In the genomic region with DNA sequence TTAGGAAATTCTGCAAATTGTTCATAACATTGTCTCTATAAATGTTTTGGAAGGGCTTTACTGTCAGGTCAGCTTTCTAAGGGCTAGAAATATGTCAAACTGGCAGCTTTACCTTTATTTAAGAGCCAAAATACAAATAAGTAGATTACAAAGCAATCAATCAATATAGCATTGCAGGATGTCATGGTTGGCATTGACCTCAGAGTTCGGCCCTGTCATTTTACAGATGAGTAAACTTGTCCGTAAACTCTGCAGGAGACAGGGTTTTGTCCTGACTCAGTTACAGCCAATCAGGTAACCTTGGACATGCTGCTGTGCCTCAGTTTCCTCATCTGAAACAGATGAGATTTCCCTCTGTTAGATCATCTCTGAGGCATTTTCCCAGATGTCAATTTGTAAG, we compare ENCODE assay signal across 9 cellular contexts. TPM values are rescaled to one million over a fixed set of nuclear protein-coding genes. Genes with fewer than 3 reads are reported as not detected.
"Had no signal": no experiment of that assay in that cellular context is flagged by ENCODE, and none has a peak within 500 bp of the region (broad histone marks: within the 10 kb centered on the region; RNA-seq: fewer than 3 reads in every experiment).

No MANE protein-coding gene starts in this region.

- H3K9me3 Mint-ChIP-seq: HFFc6 had no signal

- H3K4me3 ChIP-seq: GM23248, HAP-1 had no signal

- ATAC-seq: HepG2 had no signal

- H3K36me3 ChIP-seq: HAP-1 had no signal

- H3K4me3 Mint-ChIP-seq: HFFc6, IgD-negative memory B cell had no signal

- DNase-seq: GM23248, GOT3, H7, HFFc6, KG1 had no signal

- H3K9me3 ChIP-seq: HAP-1 had no signal

- H3K9ac ChIP-seq: GM23248 had no signal

- H3K27ac ChIP-seq: GM23248, HL-60 had no signal

- H3K27ac Mint-ChIP-seq: HFFc6, IgD-negative memory B cell had no signal

- H2AFZ ChIP-seq: GM23248 had no signal

RNA-seq across cellular contexts. Expression of gene ZEB2, which starts 25.9 kb away (rescaled TPM):
- total RNA-seq: HepG2 had no signal
